33 cellular contexts compared by ENCODE assay signal in the genomic region with DNA sequence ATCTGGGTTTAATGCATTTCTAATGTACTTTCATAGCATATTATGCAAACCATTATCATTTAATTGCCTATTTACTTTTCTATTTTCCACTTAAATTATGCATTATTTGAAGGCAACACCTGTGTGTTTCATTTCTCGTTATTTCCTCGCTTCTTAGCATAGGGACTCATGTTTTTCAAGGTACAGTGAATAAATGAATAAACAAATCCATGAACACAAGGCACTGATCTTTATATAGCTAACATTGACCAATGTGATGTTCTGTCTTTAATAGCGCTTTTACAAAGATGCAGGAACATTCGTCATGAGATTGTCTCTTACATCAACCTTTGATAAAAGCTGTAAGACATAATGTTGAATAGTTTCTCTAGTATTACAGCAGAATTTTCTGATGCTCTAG.
"Had no signal": no experiment of that assay in that cellular context is flagged by ENCODE, and none has a peak within 500 bp of the region (broad histone marks: within the 10 kb centered on the region; RNA-seq: fewer than 3 reads in every experiment).

No MANE protein-coding gene starts in this region.

- H3K27ac Mint-ChIP-seq: activated CD4-positive, alpha-beta T cell treated with anti-CD3 and anti-CD28 coated beads for 36 hours; activated naive CD4-positive, alpha-beta T cell treated with anti-CD3 and anti-CD28 coated beads for 36 hours; activated naive CD8-positive, alpha-beta T cell treated with anti-CD3 and anti-CD28 coated beads for 36 hours; activated T-cell treated with anti-CD3 and anti-CD28 coated beads, Interleukin-2, amount 50 U/mL, for 72 hours; brain; nephron; T-helper 2 cell treated with Interferon-gamma antibody and Interleukin-4, amounts not matched to agents 5 μg/mL and 100 μg/mL, for 36 hours had no signal

- H3K27me3 Mint-ChIP-seq: activated CD4-positive, alpha-beta T cell treated with anti-CD3 and anti-CD28 coated beads for 36 hours; activated naive CD8-positive, alpha-beta T cell treated with anti-CD3 and anti-CD28 coated beads for 36 hours; brain had no signal

- H3K4me1 ChIP-seq: adrenal gland, colonic mucosa, pancreas, prostate gland, sigmoid colon, suprapubic skin, tibial artery, upper lobe of right lung had no signal

- DNase-seq: activated CD4-positive, alpha-beta T cell treated with anti-CD3 and anti-CD28 coated beads for 36 hours; activated CD4-positive, CD25-positive, alpha-beta regulatory T cell; activated naive CD4-positive, alpha-beta T cell treated with anti-CD3 and anti-CD28 coated beads for 36 hours; activated naive CD8-positive, alpha-beta T cell treated with anti-CD3 and anti-CD28 coated beads for 36 hours; activated T-cell treated with anti-CD3 and anti-CD28 coated beads for 4 hours; activated T-cell treated with anti-CD3 and anti-CD28 coated beads, Interleukin-2, amount 50 U/mL, for 72 hours; adrenal gland; aorta; cerebellar nuclear complex; colonic mucosa; effector CD8-positive, alpha-beta T cell; glutamatergic neuron; left ventricle myocardium inferior; mucosa of descending colon; pancreas; sigmoid colon; small intestine; stimulated activated CD4-positive, alpha-beta T cell treated with anti-CD3 and anti-CD28 coated beads, Interleukin-1b, Interleukin-23, amount 100 ng/mL, for 48 hours; stimulated activated CD4-positive, alpha-beta T cell treated with anti-CD3 and anti-CD28 coated beads, Interleukin-4, amount 100 ng/mL, for 4 hours; stimulated activated CD8-positive, alpha-beta memory T cell treated with anti-CD3 and anti-CD28 coated beads, Interleukin-4, amount 100 ng/mL, for 48 hours; stimulated activated naive CD4-positive, alpha-beta T cell; tibial artery; upper lobe of right lung had no signal

- H3K36me3 ChIP-seq: adrenal gland, cardiac muscle cell, colonic mucosa, pancreas, prostate gland had no signal

- FAIRE-seq: endometrium, frontal cortex, islet of Langerhans, pancreas, small intestine had no signal

- H3K4me3 ChIP-seq: adrenal gland, cardiac muscle cell, colonic mucosa, left ventricle myocardium inferior, lung, mucosa of descending colon, pancreas, prostate gland, sigmoid colon, suprapubic skin, tibial artery, upper lobe of right lung had no signal

- H3K4me1 Mint-ChIP-seq: activated CD4-positive, alpha-beta T cell treated with anti-CD3 and anti-CD28 coated beads for 36 hours; activated naive CD8-positive, alpha-beta T cell treated with anti-CD3 and anti-CD28 coated beads for 36 hours; brain had no signal

- H3K9me3 Mint-ChIP-seq: activated T-cell treated with anti-CD3 and anti-CD28 coated beads, Interleukin-2, amount 50 U/mL, for 72 hours had no signal

- H3K4me3 Mint-ChIP-seq: activated CD4-positive, alpha-beta T cell treated with anti-CD3 and anti-CD28 coated beads for 36 hours; activated naive CD4-positive, alpha-beta T cell treated with anti-CD3 and anti-CD28 coated beads for 36 hours; activated naive CD8-positive, alpha-beta T cell treated with anti-CD3 and anti-CD28 coated beads for 36 hours; activated T-cell treated with anti-CD3 and anti-CD28 coated beads, Interleukin-2, amount 50 U/mL, for 72 hours; brain; nephron; T-helper 2 cell treated with Interferon-gamma antibody and Interleukin-4, amounts not matched to agents 5 μg/mL and 100 μg/mL, for 36 hours had no signal

- ATAC-seq: activated CD4-positive, alpha-beta T cell treated with anti-CD3 and anti-CD28 coated beads for 36 hours; activated T-cell treated with anti-CD3 and anti-CD28 coated beads, Interleukin-2, amount 50 U/mL, for 72 hours; mucosa of descending colon; pancreas; upper lobe of right lung had no signal

- H3K9me3 ChIP-seq: adrenal gland, colonic mucosa, pancreas, prostate gland, suprapubic skin, upper lobe of right lung had no signal

- H3K27me3 ChIP-seq: adrenal gland, cardiac muscle cell, colonic mucosa, pancreas, sigmoid colon, suprapubic skin, tibial artery, upper lobe of right lung had no signal

- H3K27ac ChIP-seq: adrenal gland, cardiac muscle cell, colonic mucosa, left ventricle myocardium inferior, pancreas, prostate gland, sigmoid colon, suprapubic skin, tibial artery, upper lobe of right lung had no signal
